31 cellular contexts compared by ENCODE assay signal in genomic region chr4:74906771-74907170, GRCh38. TPM values are rescaled to one million over a fixed set of nuclear protein-coding genes. Genes with fewer than 3 reads are reported as not detected.
"Had no signal": no experiment of that assay in that cellular context is flagged by ENCODE, and none has a peak within 500 bp of the region (broad histone marks: within the 10 kb centered on the region; RNA-seq: fewer than 3 reads in every experiment).

No MANE protein-coding gene starts in this region.

- H3K27me3 Mint-ChIP-seq: progenitor cell of endocrine pancreas had no signal

- H3K9me3 ChIP-seq: ovary, psoas muscle, right lobe of liver, sigmoid colon, stomach, thoracic aorta, thyroid gland, upper lobe of left lung, vagina had no signal

- H3K9ac ChIP-seq: neural progenitor cell, parathyroid adenoma had no signal

- H3K36me3 Mint-ChIP-seq: naive thymus-derived CD4-positive, alpha-beta T cell; natural killer cell; neural progenitor cell; stimulated activated effector memory CD8-positive, alpha-beta T cell treated with anti-CD3 and anti-CD28 coated beads, Interleukin-12 subunit alpha, Interleukin-12 subunit beta, amount 100 ng/mL, for 72 hours; stimulated activated naive B cell treated with anti-CD40 and anti-IgM and Interleukin-4, amounts not matched to agents 10 μg/mL and 1 μg/mL and 100 μg/mL, for 72 hours had no signal

- H3K27ac Mint-ChIP-seq: naive thymus-derived CD4-positive, alpha-beta T cell; natural killer cell; neural progenitor cell; progenitor cell of endocrine pancreas; stimulated activated effector memory CD8-positive, alpha-beta T cell treated with anti-CD3 and anti-CD28 coated beads, Interleukin-12 subunit alpha, Interleukin-12 subunit beta, amount 100 ng/mL, for 72 hours; stimulated activated naive B cell treated with anti-CD40 and anti-IgM and Interleukin-4, amounts not matched to agents 10 μg/mL and 1 μg/mL and 100 μg/mL, for 72 hours; stimulated activated naive CD8-positive, alpha-beta T cell treated with anti-CD3 and anti-CD28 coated beads, Interleukin-15, Interleukin-2, amounts not matched to agents 100 ng/mL and 50 ng/mL, for 24 hours had no signal

- H3K4me1 ChIP-seq: neural progenitor cell, parathyroid adenoma, psoas muscle, right lobe of liver, sigmoid colon, stomach, thyroid gland, tibial nerve, upper lobe of left lung, vagina had no signal

- DNase-seq: naive thymus-derived CD4-positive, alpha-beta T cell; natural killer cell; occipital lobe; ovary; posterior cingulate gyrus; psoas muscle; right cardiac atrium; right lobe of liver; sigmoid colon; stimulated activated CD4-positive, alpha-beta T cell treated with anti-CD3 and anti-CD28 coated beads, Interleukin-15, amount 100 ng/mL, for 24 hours; stimulated activated CD4-positive, alpha-beta T cell treated with anti-CD3 and anti-CD28 coated beads, Interleukin-2, amount 100 ng/mL, for 24 hours; stimulated activated CD4-positive, alpha-beta T cell treated with anti-CD3 and anti-CD28 coated beads, Interleukin-2, amount 100 ng/mL, for 48 hours; stimulated activated CD4-positive, alpha-beta T cell treated with anti-CD3 and anti-CD28 coated beads, Interleukin-4, amount 100 ng/mL, for 24 hours; stimulated activated naive B cell treated with anti-CD40 and anti-IgM and Interleukin-4, amounts not matched to agents 10 μg/mL and 1 μg/mL and 100 μg/mL, for 72 hours; stimulated activated naive CD4-positive, alpha-beta T cell treated with Interleukin-2 at 50 U/mL for 16 hours; stomach; thyroid gland; trophoblast cell; upper lobe of left lung had no signal

- H3K79me2 ChIP-seq: parathyroid adenoma had no signal

- H3K27me3 ChIP-seq: neural progenitor cell, ovary, right lobe of liver, sigmoid colon, stomach, thyroid gland, tibial nerve, upper lobe of left lung, vagina had no signal

- H3K4me3 ChIP-seq: neural progenitor cell, ovary, psoas muscle, right lobe of liver, sigmoid colon, skin epidermis, stomach, thoracic aorta, thyroid gland, tibial nerve, upper lobe of left lung, vagina had no signal

- ATAC-seq: naive thymus-derived CD4-positive, alpha-beta T cell; natural killer cell; psoas muscle; right cardiac atrium; right lobe of liver; stimulated activated effector memory CD8-positive, alpha-beta T cell treated with anti-CD3 and anti-CD28 coated beads, Interleukin-12 subunit alpha, Interleukin-12 subunit beta, amount 100 ng/mL, for 72 hours; stimulated activated naive B cell treated with anti-CD40 and anti-IgM and Interleukin-4, amounts not matched to agents 10 μg/mL and 1 μg/mL and 100 μg/mL, for 72 hours had no signal

- H3K4me2 ChIP-seq: neural progenitor cell had no signal

- FAIRE-seq: urothelium cell line had no signal

- H3K27ac ChIP-seq: neural progenitor cell, ovary, parathyroid adenoma, psoas muscle, right lobe of liver, sigmoid colon, skin epidermis, stomach, thoracic aorta, thyroid gland, tibial nerve, upper lobe of left lung, vagina had no signal

- H3K4me3 Mint-ChIP-seq: naive thymus-derived CD4-positive, alpha-beta T cell; natural killer cell; nephron; neural progenitor cell; stimulated activated effector memory CD8-positive, alpha-beta T cell treated with anti-CD3 and anti-CD28 coated beads, Interleukin-12 subunit alpha, Interleukin-12 subunit beta, amount 100 ng/mL, for 72 hours; stimulated activated naive B cell treated with anti-CD40 and anti-IgM and Interleukin-4, amounts not matched to agents 10 μg/mL and 1 μg/mL and 100 μg/mL, for 72 hours; stimulated activated naive CD8-positive, alpha-beta T cell treated with anti-CD3 and anti-CD28 coated beads, Interleukin-15, Interleukin-2, amounts not matched to agents 100 ng/mL and 50 ng/mL, for 24 hours had no signal

- H3K36me3 ChIP-seq: neural progenitor cell, ovary, right lobe of liver, sigmoid colon, stomach, thoracic aorta, thyroid gland, tibial nerve, upper lobe of left lung, vagina had no signal

- H3K4me1 Mint-ChIP-seq: naive thymus-derived CD4-positive, alpha-beta T cell; natural killer cell; stimulated activated effector memory CD8-positive, alpha-beta T cell treated with anti-CD3 and anti-CD28 coated beads, Interleukin-12 subunit alpha, Interleukin-12 subunit beta, amount 100 ng/mL, for 72 hours; stimulated activated naive B cell treated with anti-CD40 and anti-IgM and Interleukin-4, amounts not matched to agents 10 μg/mL and 1 μg/mL and 100 μg/mL, for 72 hours had no signal

- H2AFZ ChIP-seq: neural progenitor cell, parathyroid adenoma had no signal

RNA-seq across cellular contexts. Expression of gene PARM1, which starts 26.1 kb away (rescaled TPM):
- total RNA-seq: osteoblast had no signal
